In genomic region chr18:9634856-9635255, GRCh38 we compare ENCODE assay signal across 6 cellular contexts.
"Had no signal": no experiment of that assay in that cellular context is flagged by ENCODE, and none has a peak within 500 bp of the region (broad histone marks: within the 10 kb centered on the region; RNA-seq: fewer than 3 reads in every experiment).

No MANE protein-coding gene starts in this region.

- DNase-seq: IMR-90, KBM-7, KG1 had no signal

- ATAC-seq: HepG2 had no signal

- H3K27ac ChIP-seq: HL-60 had no signal

- FAIRE-seq: HepG2, HTR-8/SVneo had no signal
